In the genomic region with DNA sequence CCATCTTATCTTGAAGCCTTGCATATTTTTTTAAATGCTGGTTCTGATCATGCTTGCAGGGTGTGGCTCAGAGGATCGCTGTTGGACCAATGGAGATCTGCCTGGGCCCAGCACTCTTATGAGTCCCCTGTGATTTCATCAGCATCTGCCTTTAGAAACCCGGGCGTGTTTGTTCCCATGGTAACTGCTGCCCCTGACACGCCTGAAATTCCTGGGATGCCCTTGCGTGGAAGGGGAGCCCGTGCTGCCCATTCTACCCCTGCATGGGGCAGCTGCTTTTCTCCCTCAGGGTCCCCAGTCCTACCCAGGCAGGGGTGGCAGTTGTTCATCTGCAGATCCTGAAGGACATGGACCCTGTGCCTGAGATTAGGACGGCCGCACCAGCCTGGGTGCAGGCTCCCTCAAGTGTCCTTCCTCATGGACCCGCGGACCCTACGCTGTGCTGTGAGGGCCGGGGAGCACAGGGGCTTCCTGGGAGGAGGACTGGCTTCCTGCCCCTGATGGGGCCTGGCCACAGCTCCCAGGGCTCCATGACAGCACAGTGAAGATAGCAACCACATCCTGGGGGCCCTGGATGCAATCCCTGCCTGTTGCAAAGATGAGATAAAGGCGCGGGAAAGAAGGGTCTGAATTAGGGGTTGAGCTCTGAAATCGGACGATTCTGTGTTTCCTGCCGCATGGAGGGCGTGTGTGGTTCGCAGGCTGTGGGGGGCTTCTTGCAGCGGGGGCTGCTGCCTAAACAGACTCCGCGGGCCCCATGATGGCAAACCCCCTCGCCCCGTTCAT, we compare ENCODE assay signal across 8 cellular contexts.
DNase-seq lines count a peak whose midpoint lies in the region; ATAC-seq lines count a peak whose summit lies in the region.

No MANE protein-coding gene starts in this region.

- H3K9me3 Mint-ChIP-seq in stimulated activated naive CD8-positive, alpha-beta T cell treated with anti-CD3 and anti-CD28 coated beads, Interleukin-15, amount 100 ng/mL, for 72 hours, result peaks cover 0 to 8% of the 10 kb centered on the region in 2 donors

- H3K36me3 ChIP-seq in HUES6 (ENCODE audit: control insufficient read depth, insufficient read depth, low read length) (no peaks in the 10 kb centered on the region), iPS-18a (ENCODE audit: control insufficient read depth, low read depth, low read length) (no peaks in the 10 kb centered on the region)

- H3K27ac Mint-ChIP-seq in stimulated activated naive CD8-positive, alpha-beta T cell treated with anti-CD3 and anti-CD28 coated beads, Interleukin-15, amount 100 ng/mL, for 72 hours, result peak overlapping the region; percentile 61 to 92

- ATAC-seq in stimulated activated naive CD8-positive, alpha-beta T cell treated with anti-CD3 and anti-CD28 coated beads, Interleukin-15, amount 100 ng/mL, for 72 hours, result peak; percentile 61
- no peak for ATAC-seq in HG03280 (IDR thresholded peaks at IDR 0.05; ENCODE audit: unreplicated experiment)
- no peak for ATAC-seq in HG02571 (IDR thresholded peaks at IDR 0.05; ENCODE audit: unreplicated experiment)

- H3K4me3 ChIP-seq in HUES6 (ENCODE audit: low read depth, low read length) (peak overlapping the region; percentile 62), iPS-18a (ENCODE audit: low read length) (peak overlapping the region; percentile 58)

- peaks cover 6% of the 10 kb centered on the region for H3K27me3 Mint-ChIP-seq in stimulated activated naive CD8-positive, alpha-beta T cell treated with anti-CD3 and anti-CD28 coated beads, Interleukin-15, amount 100 ng/mL, for 72 hours

- H3K9me3 ChIP-seq in HUES6 (ENCODE audit: control insufficient read depth, insufficient read depth, low read depth, low read length), result no peaks in the 10 kb centered on the region
- no peaks in the 10 kb centered on the region for H3K9me3 ChIP-seq in iPS-18a (ENCODE audit: control insufficient read depth, low read depth, low read length)

- H3K4me1 ChIP-seq in HUES6 (ENCODE audit: control insufficient read depth, insufficient read depth, low read length) (peaks cover 24% of the 10 kb centered on the region), iPS-18a (ENCODE audit: control insufficient read depth, low read depth, low read length) (peaks cover 14% of the 10 kb centered on the region)

- H3K9ac ChIP-seq in HUES6 (ENCODE audit: low read length) (peak overlapping the region; percentile 68), iPS-18a (ENCODE audit: low read length) (peak overlapping the region; percentile 29)

- peak overlapping the region; percentile 75 to 86 for H3K4me3 Mint-ChIP-seq in stimulated activated naive CD8-positive, alpha-beta T cell treated with anti-CD3 and anti-CD28 coated beads, Interleukin-15, amount 100 ng/mL, for 72 hours

- peak; percentile 92 for DNase-seq in AG20443 (ENCODE audit: low spot score)
- peak in 1 of 2 donors; percentile 30 for DNase-seq in stimulated activated naive CD8-positive, alpha-beta T cell treated with anti-CD3 and anti-CD28 coated beads, Interleukin-15, amount 100 ng/mL, for 72 hours
- no peak for DNase-seq in activated CD4-positive, alpha-beta T cell treated with anti-CD3 and anti-CD28 coated beads for 48 hours

- H3K27ac ChIP-seq in HUES6 (ENCODE audit: low read depth, low read length), result no peak overlapping the region
- H3K27ac ChIP-seq in angular gyrus (ENCODE audit: low read depth, low read length), result peak overlapping the region; percentile 83
- no peak overlapping the region for H3K27ac ChIP-seq in iPS-18a (ENCODE audit: low read length)

- peaks cover 21% of the 10 kb centered on the region for H3K4me1 Mint-ChIP-seq in stimulated activated naive CD8-positive, alpha-beta T cell treated with anti-CD3 and anti-CD28 coated beads, Interleukin-15, amount 100 ng/mL, for 72 hours

- peaks cover 11% of the 10 kb centered on the region for H3K27me3 ChIP-seq in HUES6 (ENCODE audit: control insufficient read depth, insufficient read depth, low read length)
- H3K27me3 ChIP-seq in iPS-18a (ENCODE audit: control insufficient read depth, insufficient read depth, low read length), result peaks cover 17% of the 10 kb centered on the region
